Comparison of ENCODE assay signal across 1 cellular context in the genomic region with DNA sequence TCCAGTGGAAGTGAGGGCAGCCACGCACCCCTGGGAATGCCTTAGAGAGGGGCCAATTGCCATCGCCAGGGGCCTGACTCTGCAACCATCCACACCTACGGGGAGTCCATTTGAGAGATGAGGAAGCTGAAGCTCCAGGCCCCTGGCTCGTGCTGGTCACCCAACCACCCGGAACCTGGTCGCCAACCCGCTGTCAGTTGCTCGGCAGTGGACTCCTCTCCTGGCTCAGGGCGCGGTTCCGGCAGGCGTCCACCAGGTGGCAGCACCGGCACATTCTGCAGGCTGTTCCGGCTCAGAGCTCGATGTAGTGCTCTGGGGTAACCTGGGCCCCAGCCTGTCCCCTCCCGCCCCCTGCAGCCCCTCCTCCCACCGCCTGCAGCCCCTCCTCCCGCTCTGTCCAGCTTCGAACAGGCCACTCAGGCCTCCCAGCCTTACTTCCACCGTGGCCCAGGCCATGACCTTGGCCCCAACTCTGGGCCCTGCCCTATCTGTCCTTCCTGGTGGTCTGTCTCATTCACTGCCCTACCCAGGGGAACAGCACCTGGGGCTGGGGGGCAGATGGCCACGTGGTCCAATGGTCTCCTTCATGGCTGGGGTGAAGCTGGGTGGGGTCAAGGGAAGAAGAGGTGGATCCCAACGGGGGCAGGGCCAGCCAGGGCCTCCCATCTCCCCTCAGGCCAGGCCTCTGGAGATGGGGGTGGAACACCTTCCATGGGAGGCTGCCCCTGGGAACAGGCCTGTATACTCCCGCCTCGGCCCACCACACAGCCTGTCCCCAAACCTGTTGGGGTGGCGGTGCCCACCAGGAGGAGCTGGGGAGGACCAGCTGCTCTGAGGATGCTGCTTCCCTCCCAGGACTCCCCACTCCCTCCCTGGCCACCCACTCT.
TF ChIP-seq lines count a peak whose summit lies in the region.

No MANE protein-coding gene starts in this region.

TF ChIP-seq in HepG2, 621 proteins besides CTCF, POLR2A, EP300 and RAD21 (continued from another document and continues in another):
- TF ChIP-seq, protein P1, sequence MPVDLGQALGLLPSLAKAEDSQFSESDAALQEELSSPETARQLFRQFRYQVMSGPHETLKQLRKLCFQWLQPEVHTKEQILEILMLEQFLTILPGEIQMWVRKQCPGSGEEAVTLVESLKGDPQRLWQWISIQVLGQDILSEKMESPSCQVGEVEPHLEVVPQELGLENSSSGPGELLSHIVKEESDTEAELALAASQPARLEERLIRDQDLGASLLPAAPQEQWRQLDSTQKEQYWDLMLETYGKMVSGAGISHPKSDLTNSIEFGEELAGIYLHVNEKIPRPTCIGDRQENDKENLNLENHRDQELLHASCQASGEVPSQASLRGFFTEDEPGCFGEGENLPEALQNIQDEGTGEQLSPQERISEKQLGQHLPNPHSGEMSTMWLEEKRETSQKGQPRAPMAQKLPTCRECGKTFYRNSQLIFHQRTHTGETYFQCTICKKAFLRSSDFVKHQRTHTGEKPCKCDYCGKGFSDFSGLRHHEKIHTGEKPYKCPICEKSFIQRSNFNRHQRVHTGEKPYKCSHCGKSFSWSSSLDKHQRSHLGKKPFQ (CRISPR knock-in tag; IDR thresholded peaks at IDR 0.05; ENCODE audit: insufficient replicate concordance), result peak; percentile 31
- TF ChIP-seq, protein P2, sequence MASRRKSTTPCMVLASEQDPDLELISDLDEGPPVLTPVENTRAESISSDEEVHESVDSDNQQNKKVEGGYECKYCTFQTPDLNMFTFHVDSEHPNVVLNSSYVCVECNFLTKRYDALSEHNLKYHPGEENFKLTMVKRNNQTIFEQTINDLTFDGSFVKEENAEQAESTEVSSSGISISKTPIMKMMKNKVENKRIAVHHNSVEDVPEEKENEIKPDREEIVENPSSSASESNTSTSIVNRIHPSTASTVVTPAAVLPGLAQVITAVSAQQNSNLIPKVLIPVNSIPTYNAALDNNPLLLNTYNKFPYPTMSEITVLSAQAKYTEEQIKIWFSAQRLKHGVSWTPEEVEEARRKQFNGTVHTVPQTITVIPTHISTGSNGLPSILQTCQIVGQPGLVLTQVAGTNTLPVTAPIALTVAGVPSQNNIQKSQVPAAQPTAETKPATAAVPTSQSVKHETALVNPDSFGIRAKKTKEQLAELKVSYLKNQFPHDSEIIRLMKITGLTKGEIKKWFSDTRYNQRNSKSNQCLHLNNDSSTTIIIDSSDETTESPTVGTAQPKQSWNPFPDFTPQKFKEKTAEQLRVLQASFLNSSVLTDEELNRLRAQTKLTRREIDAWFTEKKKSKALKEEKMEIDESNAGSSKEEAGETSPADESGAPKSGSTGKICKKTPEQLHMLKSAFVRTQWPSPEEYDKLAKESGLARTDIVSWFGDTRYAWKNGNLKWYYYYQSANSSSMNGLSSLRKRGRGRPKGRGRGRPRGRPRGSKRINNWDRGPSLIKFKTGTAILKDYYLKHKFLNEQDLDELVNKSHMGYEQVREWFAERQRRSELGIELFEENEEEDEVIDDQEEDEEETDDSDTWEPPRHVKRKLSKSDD (CRISPR knock-in tag; IDR thresholded peaks at IDR 0.05; ENCODE audit: low read depth), result no peak
- TF ChIP-seq ARHGAP35 (CRISPR knock-in tag; IDR thresholded peaks at IDR 0.05; ENCODE audit: borderline replicate concordance) (no peak), ZBTB7A (CRISPR knock-in tag; IDR thresholded peaks at IDR 0.05) (peak; percentile 89; the same call in 1 of the 2 replicates), ZNF333 (CRISPR knock-in tag; IDR thresholded peaks at IDR 0.05; ENCODE audit: borderline replicate concordance) (no peak), ZNF841 (CRISPR knock-in tag; IDR thresholded peaks at IDR 0.05; ENCODE audit: borderline replicate concordance) (no peak), ZSCAN25 (CRISPR knock-in tag; IDR thresholded peaks at IDR 0.05) (peak; percentile 73; the same call in 1 of the 2 replicates), SP4 (CRISPR knock-in tag; IDR thresholded peaks at IDR 0.05) (peak; percentile 37; the same call in 1 of the 2 replicates), FOSL2 (CRISPR knock-in tag; IDR thresholded peaks at IDR 0.05) (no peak), SALL2 (CRISPR knock-in tag; IDR thresholded peaks at IDR 0.05) (peak; percentile 66), KDM4B (CRISPR knock-in tag; IDR thresholded peaks at IDR 0.05) (no peak), GZF1 (CRISPR knock-in tag; IDR thresholded peaks at IDR 0.05) (no peak), NFRKB (IDR thresholded peaks at IDR 0.05) (no peak), REPIN1 (CRISPR knock-in tag; IDR thresholded peaks at IDR 0.05; ENCODE audit: borderline replicate concordance, low read depth) (peak; percentile 37; the same call in 1 of the 2 replicates), ZFP36L1 (CRISPR knock-in tag; IDR thresholded peaks at IDR 0.05) (no peak), FOSL1 (CRISPR knock-in tag; IDR thresholded peaks at IDR 0.05; ENCODE audit: borderline replicate concordance) (no peak), NFIC (IDR thresholded peaks at IDR 0.05; ENCODE audit: low read length) (no peak), TSC22D2 (CRISPR knock-in tag; IDR thresholded peaks at IDR 0.05; ENCODE audit: borderline replicate concordance) (no peak), YEATS2 (CRISPR knock-in tag; IDR thresholded peaks at IDR 0.05; ENCODE audit: borderline replicate concordance) (peak; percentile 15; the same call in 1 of the 2 replicates), FOXJ3 (CRISPR knock-in tag; IDR thresholded peaks at IDR 0.05; ENCODE audit: borderline replicate concordance) (peak; percentile 48; the same call in 1 of the 2 replicates), NFYC (CRISPR knock-in tag; IDR thresholded peaks at IDR 0.05) (no peak), KLF9 (CRISPR knock-in tag; IDR thresholded peaks at IDR 0.05; ENCODE audit: low read depth) (no peak), MTF2 (CRISPR knock-in tag; IDR thresholded peaks at IDR 0.05; ENCODE audit: borderline replicate concordance) (no peak)
- TF ChIP-seq, protein P3, sequence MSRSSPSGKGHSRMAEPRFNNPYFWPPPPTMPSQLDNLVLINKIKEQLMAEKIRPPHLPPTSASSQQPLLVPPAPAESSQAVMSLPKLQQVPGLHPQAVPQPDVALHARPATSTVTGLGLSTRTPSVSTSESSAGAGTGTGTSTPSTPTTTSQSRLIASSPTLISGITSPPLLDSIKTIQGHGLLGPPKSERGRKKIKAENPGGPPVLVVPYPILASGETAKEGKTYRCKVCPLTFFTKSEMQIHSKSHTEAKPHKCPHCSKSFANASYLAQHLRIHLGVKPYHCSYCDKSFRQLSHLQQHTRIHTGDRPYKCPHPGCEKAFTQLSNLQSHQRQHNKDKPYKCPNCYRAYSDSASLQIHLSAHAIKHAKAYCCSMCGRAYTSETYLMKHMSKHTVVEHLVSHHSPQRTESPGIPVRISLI (CRISPR knock-in tag; IDR thresholded peaks at IDR 0.05; ENCODE audit: borderline replicate concordance), result no peak
- TF ChIP-seq, protein P4, sequence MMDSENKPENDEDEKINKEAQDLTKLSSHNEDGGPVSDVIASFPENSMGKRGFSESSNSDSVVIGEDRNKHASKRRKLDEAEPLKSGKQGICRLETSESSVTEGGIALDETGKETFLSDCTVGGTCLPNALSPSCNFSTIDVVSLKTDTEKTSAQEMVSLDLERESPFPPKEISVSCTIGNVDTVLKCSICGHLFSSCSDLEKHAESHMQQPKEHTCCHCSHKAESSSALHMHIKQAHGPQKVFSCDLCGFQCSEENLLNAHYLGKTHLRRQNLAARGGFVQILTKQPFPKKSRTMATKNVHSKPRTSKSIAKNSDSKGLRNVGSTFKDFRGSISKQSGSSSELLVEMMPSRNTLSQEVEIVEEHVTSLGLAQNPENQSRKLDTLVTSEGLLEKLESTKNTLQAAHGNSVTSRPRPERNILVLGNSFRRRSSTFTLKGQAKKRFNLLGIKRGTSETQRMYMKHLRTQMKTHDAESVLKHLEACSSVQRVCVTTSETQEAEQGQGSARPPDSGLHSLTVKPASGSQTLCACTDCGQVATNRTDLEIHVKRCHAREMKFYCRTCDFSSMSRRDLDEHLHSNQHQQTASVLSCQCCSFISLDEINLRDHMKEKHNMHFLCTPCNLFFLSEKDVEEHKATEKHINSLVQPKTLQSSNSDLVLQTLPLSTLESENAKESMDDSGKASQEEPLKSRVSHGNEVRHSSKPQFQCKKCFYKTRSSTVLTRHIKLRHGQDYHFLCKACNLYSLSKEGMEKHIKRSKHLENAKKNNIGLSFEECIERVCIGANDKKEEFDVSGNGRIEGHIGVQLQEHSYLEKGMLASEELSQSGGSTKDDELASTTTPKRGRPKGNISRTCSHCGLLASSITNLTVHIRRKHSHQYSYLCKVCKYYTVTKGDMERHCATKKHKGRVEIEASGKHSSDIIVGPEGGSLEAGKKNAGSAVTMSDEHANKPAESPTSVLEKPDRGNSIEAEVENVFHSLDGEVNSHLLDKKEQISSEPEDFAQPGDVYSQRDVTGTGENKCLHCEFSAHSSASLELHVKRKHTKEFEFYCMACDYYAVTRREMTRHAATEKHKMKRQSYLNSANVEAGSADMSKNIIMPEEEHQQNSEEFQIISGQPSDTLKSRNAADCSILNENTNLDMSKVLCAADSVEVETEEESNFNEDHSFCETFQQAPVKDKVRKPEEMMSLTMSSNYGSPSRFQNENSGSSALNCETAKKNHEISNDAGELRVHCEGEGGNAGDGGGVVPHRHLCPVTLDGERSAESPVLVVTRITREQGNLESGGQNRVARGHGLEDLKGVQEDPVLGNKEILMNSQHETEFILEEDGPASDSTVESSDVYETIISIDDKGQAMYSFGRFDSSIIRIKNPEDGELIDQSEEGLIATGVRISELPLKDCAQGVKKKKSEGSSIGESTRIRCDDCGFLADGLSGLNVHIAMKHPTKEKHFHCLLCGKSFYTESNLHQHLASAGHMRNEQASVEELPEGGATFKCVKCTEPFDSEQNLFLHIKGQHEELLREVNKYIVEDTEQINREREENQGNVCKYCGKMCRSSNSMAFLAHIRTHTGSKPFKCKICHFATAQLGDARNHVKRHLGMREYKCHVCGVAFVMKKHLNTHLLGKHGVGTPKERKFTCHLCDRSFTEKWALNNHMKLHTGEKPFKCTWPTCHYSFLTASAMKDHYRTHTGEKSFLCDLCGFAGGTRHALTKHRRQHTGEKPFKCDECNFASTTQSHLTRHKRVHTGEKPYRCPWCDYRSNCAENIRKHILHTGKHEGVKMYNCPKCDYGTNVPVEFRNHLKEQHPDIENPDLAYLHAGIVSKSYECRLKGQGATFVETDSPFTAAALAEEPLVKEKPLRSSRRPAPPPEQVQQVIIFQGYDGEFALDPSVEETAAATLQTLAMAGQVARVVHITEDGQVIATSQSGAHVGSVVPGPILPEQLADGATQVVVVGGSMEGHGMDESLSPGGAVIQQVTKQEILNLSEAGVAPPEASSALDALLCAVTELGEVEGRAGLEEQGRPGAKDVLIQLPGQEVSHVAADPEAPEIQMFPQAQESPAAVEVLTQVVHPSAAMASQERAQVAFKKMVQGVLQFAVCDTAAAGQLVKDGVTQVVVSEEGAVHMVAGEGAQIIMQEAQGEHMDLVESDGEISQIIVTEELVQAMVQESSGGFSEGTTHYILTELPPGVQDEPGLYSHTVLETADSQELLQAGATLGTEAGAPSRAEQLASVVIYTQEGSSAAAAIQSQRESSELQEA (CRISPR knock-in tag; IDR thresholded peaks at IDR 0.05; ENCODE audit: not compliant biosample characterization), result no peak
- TF ChIP-seq, protein P5, sequence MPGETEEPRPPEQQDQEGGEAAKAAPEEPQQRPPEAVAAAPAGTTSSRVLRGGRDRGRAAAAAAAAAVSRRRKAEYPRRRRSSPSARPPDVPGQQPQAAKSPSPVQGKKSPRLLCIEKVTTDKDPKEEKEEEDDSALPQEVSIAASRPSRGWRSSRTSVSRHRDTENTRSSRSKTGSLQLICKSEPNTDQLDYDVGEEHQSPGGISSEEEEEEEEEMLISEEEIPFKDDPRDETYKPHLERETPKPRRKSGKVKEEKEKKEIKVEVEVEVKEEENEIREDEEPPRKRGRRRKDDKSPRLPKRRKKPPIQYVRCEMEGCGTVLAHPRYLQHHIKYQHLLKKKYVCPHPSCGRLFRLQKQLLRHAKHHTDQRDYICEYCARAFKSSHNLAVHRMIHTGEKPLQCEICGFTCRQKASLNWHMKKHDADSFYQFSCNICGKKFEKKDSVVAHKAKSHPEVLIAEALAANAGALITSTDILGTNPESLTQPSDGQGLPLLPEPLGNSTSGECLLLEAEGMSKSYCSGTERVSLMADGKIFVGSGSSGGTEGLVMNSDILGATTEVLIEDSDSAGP (CRISPR knock-in tag; IDR thresholded peaks at IDR 0.05; ENCODE audit: borderline replicate concordance), result peak; percentile 67
- TF ChIP-seq, protein P6, sequence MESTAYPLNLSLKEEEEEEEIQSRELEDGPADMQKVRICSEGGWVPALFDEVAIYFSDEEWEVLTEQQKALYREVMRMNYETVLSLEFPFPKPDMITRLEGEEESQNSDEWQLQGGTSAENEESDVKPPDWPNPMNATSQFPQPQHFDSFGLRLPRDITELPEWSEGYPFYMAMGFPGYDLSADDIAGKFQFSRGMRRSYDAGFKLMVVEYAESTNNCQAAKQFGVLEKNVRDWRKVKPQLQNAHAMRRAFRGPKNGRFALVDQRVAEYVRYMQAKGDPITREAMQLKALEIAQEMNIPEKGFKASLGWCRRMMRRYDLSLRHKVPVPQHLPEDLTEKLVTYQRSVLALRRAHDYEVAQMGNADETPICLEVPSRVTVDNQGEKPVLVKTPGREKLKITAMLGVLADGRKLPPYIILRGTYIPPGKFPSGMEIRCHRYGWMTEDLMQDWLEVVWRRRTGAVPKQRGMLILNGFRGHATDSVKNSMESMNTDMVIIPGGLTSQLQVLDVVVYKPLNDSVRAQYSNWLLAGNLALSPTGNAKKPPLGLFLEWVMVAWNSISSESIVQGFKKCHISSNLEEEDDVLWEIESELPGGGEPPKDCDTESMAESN (CRISPR knock-in tag; conservative IDR thresholded peaks at IDR 0.05), result peak; percentile 88
- TF ChIP-seq, protein P7, sequence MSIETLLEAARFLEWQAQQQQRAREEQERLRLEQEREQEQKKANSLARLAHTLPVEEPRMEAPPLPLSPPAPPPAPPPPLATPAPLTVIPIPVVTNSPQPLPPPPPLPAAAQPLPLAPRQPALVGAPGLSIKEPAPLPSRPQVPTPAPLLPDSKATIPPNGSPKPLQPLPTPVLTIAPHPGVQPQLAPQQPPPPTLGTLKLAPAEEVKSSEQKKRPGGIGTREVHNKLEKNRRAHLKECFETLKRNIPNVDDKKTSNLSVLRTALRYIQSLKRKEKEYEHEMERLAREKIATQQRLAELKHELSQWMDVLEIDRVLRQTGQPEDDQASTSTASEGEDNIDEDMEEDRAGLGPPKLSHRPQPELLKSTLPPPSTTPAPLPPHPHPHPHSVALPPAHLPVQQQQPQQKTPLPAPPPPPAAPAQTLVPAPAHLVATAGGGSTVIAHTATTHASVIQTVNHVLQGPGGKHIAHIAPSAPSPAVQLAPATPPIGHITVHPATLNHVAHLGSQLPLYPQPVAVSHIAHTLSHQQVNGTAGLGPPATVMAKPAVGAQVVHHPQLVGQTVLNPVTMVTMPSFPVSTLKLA (IDR thresholded peaks at IDR 0.05), result peak; percentile 52; the same call in 1 of the 2 replicates
- TF ChIP-seq, protein P8, sequence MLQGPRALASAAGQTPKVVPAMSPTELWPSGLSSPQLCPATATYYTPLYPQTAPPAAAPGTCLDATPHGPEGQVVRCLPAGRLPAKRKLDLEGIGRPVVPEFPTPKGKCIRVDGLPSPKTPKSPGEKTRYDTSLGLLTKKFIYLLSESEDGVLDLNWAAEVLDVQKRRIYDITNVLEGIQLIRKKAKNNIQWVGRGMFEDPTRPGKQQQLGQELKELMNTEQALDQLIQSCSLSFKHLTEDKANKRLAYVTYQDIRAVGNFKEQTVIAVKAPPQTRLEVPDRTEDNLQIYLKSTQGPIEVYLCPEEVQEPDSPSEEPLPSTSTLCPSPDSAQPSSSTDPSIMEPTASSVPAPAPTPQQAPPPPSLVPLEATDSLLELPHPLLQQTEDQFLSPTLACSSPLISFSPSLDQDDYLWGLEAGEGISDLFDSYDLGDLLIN (CRISPR knock-in tag; IDR thresholded peaks at IDR 0.05; ENCODE audit: borderline replicate concordance), result no peak
